2 cellular contexts compared by ENCODE assay signal in the genomic region with DNA sequence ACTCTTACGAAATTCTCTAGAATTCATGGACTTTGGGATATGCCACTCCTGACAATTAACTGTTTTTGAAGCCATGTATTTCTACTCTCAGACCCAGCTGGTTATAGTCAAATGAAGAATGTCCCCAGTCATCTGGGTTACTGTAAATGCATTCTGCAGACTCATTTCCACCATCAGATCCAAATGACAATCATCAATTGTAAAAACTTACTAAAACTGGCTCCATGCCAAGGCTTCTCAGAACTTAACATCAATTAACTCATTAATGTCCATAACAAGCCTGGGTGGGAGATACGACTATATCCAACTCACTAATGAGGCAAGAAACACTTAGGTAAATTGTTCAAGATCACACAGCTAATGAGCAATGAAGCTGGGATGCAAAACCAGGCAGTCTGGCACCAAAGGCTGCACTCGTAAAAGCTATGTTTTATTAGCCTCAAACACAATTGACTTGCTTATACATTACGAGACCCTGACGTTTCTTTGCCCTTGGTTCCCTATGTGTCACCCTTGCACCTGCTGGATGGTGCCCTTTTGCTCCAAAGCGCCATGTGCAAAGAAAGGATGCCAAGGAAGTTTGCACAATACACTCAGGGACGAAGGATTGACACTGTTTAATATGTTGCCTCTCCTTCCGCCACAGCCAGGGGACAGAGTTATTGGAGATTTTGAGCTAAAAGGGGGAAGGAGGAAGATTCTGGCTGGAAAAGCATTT.
TF ChIP-seq lines count a peak whose summit lies in the region.

No MANE protein-coding gene starts in this region.

TF ChIP-seq in A549, 52 proteins besides CTCF, POLR2A, EP300 and RAD21 (continued from another document):
- TF ChIP-seq ZSCAN20 (CRISPR knock-in tag; IDR thresholded peaks at IDR 0.05) = no peak
- no peak for TF ChIP-seq HEYL (CRISPR knock-in tag; IDR thresholded peaks at IDR 0.05)
- TF ChIP-seq, protein P1, sequence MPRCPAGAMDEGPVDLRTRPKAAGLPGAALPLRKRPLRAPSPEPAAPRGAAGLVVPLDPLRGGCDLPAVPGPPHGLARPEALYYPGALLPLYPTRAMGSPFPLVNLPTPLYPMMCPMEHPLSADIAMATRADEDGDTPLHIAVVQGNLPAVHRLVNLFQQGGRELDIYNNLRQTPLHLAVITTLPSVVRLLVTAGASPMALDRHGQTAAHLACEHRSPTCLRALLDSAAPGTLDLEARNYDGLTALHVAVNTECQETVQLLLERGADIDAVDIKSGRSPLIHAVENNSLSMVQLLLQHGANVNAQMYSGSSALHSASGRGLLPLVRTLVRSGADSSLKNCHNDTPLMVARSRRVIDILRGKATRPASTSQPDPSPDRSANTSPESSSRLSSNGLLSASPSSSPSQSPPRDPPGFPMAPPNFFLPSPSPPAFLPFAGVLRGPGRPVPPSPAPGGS (IDR thresholded peaks at IDR 0.05) = no peak
- TF ChIP-seq KDM5A (IDR thresholded peaks at IDR 0.05) = no peak
- TF ChIP-seq HOXB5 (CRISPR knock-in tag; IDR thresholded peaks at IDR 0.05) = no peak
- TF ChIP-seq, protein P2, sequence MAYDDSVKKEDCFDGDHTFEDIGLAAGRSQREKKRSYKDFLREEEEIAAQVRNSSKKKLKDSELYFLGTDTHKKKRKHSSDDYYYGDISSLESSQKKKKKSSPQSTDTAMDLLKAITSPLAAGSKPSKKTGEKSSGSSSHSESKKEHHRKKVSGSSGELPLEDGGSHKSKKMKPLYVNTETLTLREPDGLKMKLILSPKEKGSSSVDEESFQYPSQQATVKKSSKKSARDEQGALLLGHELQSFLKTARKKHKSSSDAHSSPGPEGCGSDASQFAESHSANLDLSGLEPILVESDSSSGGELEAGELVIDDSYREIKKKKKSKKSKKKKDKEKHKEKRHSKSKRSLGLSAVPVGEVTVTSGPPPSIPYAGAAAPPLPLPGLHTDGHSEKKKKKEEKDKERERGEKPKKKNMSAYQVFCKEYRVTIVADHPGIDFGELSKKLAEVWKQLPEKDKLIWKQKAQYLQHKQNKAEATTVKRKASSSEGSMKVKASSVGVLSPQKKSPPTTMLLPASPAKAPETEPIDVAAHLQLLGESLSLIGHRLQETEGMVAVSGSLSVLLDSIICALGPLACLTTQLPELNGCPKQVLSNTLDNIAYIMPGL (CRISPR knock-in tag; IDR thresholded peaks at IDR 0.05; ENCODE audit: borderline replicate concordance) = no peak
- no peak for TF ChIP-seq NFE2L2 (conservative IDR thresholded peaks at IDR 0.05; ENCODE audit: low read length)
- TF ChIP-seq NR3C1 (IDR thresholded peaks at IDR 0.05) = no peak
- no peak for TF ChIP-seq CHD4 (IDR thresholded peaks at IDR 0.05; ENCODE audit: borderline replicate concordance)

TF ChIP-seq in liver, 16 proteins besides CTCF, POLR2A, EP300 and RAD21 (continued from another document):
- TF ChIP-seq, protein P3, sequence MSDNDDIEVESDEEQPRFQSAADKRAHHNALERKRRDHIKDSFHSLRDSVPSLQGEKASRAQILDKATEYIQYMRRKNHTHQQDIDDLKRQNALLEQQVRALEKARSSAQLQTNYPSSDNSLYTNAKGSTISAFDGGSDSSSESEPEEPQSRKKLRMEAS (IDR thresholded peaks at IDR 0.05) = no peak
- TF ChIP-seq JUND (IDR thresholded peaks at IDR 0.05) = no peak
- no peak for TF ChIP-seq SP1 (IDR thresholded peaks at IDR 0.05)
- TF ChIP-seq RXRA (IDR thresholded peaks at IDR 0.05) = peak in 1 of 2 donors; percentile 47
- TF ChIP-seq EGR1 (IDR thresholded peaks at IDR 0.05; ENCODE audit: low read depth in 2 of 2) = no peak
- no peak for TF ChIP-seq YY1 (IDR thresholded peaks at IDR 0.05)
- peak; percentile 53 to 61 for TF ChIP-seq HNF4A (conservative IDR thresholded peaks at IDR 0.05)
- TF ChIP-seq FOXA1 (IDR thresholded peaks at IDR 0.05) = no peak
- no peak for TF ChIP-seq TAF1 (conservative IDR thresholded peaks at IDR 0.05)
- TF ChIP-seq, protein P4, sequence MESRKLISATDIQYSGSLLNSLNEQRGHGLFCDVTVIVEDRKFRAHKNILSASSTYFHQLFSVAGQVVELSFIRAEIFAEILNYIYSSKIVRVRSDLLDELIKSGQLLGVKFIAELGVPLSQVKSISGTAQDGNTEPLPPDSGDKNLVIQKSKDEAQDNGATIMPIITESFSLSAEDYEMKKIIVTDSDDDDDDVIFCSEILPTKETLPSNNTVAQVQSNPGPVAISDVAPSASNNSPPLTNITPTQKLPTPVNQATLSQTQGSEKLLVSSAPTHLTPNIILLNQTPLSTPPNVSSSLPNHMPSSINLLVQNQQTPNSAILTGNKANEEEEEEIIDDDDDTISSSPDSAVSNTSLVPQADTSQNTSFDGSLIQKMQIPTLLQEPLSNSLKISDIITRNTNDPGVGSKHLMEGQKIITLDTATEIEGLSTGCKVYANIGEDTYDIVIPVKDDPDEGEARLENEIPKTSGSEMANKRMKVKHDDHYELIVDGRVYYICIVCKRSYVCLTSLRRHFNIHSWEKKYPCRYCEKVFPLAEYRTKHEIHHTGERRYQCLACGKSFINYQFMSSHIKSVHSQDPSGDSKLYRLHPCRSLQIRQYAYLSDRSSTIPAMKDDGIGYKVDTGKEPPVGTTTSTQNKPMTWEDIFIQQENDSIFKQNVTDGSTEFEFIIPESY (IDR thresholded peaks at IDR 0.05) = no peak
TF ChIP-seq in liver: peak in this region for 4.
